ENCODE assay signal across 14 cellular contexts in genomic region chr2:200695178-200695930, GRCh38.
DNase-seq lines count a peak whose midpoint lies in the region; ATAC-seq and TF ChIP-seq lines count a peak whose summit lies in the region.
"Had no signal": no experiment of that assay in that cellular context is flagged by ENCODE, and none has a peak within 500 bp of the region (broad histone marks: within the 10 kb centered on the region; RNA-seq: fewer than 3 reads in every experiment).

No MANE protein-coding gene starts in this region.

- no peaks in the 10 kb centered on the region for H3K27me3 ChIP-seq in spleen (replicated peaks in 1 of 7)
- H3K27me3 ChIP-seq: cardiac muscle cell had no signal

- no peaks in the 10 kb centered on the region for H3K9me3 ChIP-seq in spleen
- H3K9me3 ChIP-seq: mucosa of descending colon had no signal

- H3K27ac ChIP-seq in spleen, result peak overlapping the region in 5 of 8 donors; percentile 23 to 35 (median 30)
- H3K27ac ChIP-seq: cardiac muscle cell, GM23248 had no signal

- 19 to 29% (median 25%) methylated on average over 8 of the region's 8 CpGs for WGBS in spleen, 5 donors

- peak overlapping the region; percentile 36 for H3K4me3 ChIP-seq in Jurkat, Clone E6-1 (ENCODE audit: low read length)
- no peak overlapping the region for H3K4me3 ChIP-seq in spleen
- H3K4me3 ChIP-seq: cardiac muscle cell, GM23248, mucosa of descending colon had no signal

- peak; percentile 92 for DNase-seq in Jurkat, Clone E6-1 (ENCODE audit: low read depth, low spot score)
- peak; percentile 7 to 49 for DNase-seq in NOMO-1 (lab: John Stamatoyannopoulos, UW; ENCODE audit: unreplicated experiment in 2 of 2)
- peak in 41 of 42 donors; percentile 13 to 83 (median 48) for DNase-seq in head of caudate nucleus
- peak; percentile 77 for DNase-seq in spleen
- DNase-seq in NCI-H774 (lab: John Stamatoyannopoulos, UW), result no peak
- no peak for DNase-seq in effector CD8-positive, alpha-beta T cell (lab: John Stamatoyannopoulos, UW)
- DNase-seq: activated CD4-positive, alpha-beta memory T cell treated with anti-CD3 and anti-CD28 coated beads for 36 hours; activated naive CD4-positive, alpha-beta T cell; GM23248; mucosa of descending colon; NCI-H1436 treated with DMSO at 0.1 percent for 48 hours; retina had no signal

- no peak for TF ChIP-seq POLR2A in spleen (IDR thresholded peaks at IDR 0.05)

- intact Hi-C loops in head of caudate nucleus (cut with DNase I), result no loop called here
- intact Hi-C loops in spleen (cut with DNase I; ENCODE audit: low total_unique reads), result no loop called here

- no peaks in the 10 kb centered on the region for H3K36me3 ChIP-seq in spleen
- H3K36me3 ChIP-seq: cardiac muscle cell had no signal

- TF ChIP-seq CTCF in spleen (IDR thresholded peaks at IDR 0.05 in 8 of 11, conservative IDR thresholded peaks at IDR 0.05 in 3 of 11), result no peak

- ATAC-seq in HG03571 (IDR thresholded peaks at IDR 0.05; ENCODE audit: unreplicated experiment), result no peak
- ATAC-seq: mucosa of descending colon had no signal

- peaks cover 0 to 18% (median 11%) of the 10 kb centered on the region in 6 donors for H3K4me1 ChIP-seq in spleen

Comparison
In these comparisons a context has a peak if more than half of its experiments do, and no peak if none do; other contexts are left out.
1. DNase-seq: peak in Jurkat, Clone E6-1 (single experiment), NOMO-1 (2 of 2), head of caudate nucleus (41 of 42) and spleen (single experiment); none in NCI-H774 (single experiment) and effector CD8-positive, alpha-beta T cell (single experiment).